Comparison of ENCODE assay signal across 18 cellular contexts in the genomic region with DNA sequence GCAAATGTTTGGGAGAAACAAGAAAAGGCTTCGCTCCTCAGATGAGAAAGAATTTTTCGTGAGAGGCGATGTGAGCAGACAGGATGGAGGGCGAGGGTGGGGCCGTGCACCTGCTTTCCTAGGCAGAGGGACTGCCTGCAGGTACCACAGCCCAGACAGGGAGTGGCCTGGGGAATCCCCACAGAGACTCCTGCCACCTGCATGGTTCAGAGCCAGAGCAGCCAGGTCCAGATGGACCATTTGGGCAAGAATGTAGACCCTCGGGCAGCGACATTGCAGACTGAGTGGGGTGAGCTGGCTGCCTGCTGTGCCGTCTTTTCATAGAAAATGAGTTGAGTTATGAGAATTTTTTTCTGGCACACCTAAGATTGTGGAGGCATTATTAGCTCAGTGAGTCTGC.
DNase-seq lines count a peak whose midpoint lies in the region; ATAC-seq and TF ChIP-seq lines count a peak whose summit lies in the region.
"Had no signal": no experiment of that assay in that cellular context is flagged by ENCODE, and none has a peak within 500 bp of the region (broad histone marks: within the 10 kb centered on the region; RNA-seq: fewer than 3 reads in every experiment).

No MANE protein-coding gene starts in this region.

- H3K27ac ChIP-seq in mammary epithelial cell (ENCODE audit: insufficient read depth, low read depth, low read length) = no peak overlapping the region
- H3K27ac ChIP-seq: esophagus squamous epithelium, Peyer's patch, uterus had no signal

- BruUV-seq in mammary epithelial cell (replicated peaks; lab: Mats Ljungman, UMichigan) = no TSS peak
- BruUV-seq in MCF 10A (replicated peaks; lab: Mats Ljungman, UMichigan) = no TSS peak

- no peaks in the 10 kb centered on the region for H3K4me1 Mint-ChIP-seq in MCF 10A (ENCODE audit: insufficient read depth, unreplicated experiment)
- H3K4me1 Mint-ChIP-seq in type B pancreatic cell (ENCODE audit: unreplicated experiment) = peaks cover 13% of the 10 kb centered on the region
- no peaks in the 10 kb centered on the region for H3K4me1 Mint-ChIP-seq in naive thymus-derived CD8-positive, alpha-beta T cell
- H3K4me1 Mint-ChIP-seq: activated CD4-positive, alpha-beta memory T cell treated with anti-CD3 and anti-CD28 coated beads, Interleukin-2, amount 10 ng/mL, durations not matched to agents 7 days and 5 days; activated naive CD8-positive, alpha-beta T cell treated with anti-CD3 and anti-CD28 coated beads for 36 hours had no signal

- H3K36me3 Mint-ChIP-seq in MCF 10A (ENCODE audit: insufficient read depth, unreplicated experiment) = no peaks in the 10 kb centered on the region
- no peaks in the 10 kb centered on the region for H3K36me3 Mint-ChIP-seq in type B pancreatic cell
- no peaks in the 10 kb centered on the region for H3K36me3 Mint-ChIP-seq in naive thymus-derived CD8-positive, alpha-beta T cell
- H3K36me3 Mint-ChIP-seq: activated naive CD8-positive, alpha-beta T cell treated with anti-CD3 and anti-CD28 coated beads for 36 hours; natural killer cell treated with Interleukin-12 subunit alpha and Interleukin-12 subunit beta and Interleukin-15 and Interleukin-18, amount 100 ng/mL, for 72 hours had no signal

- TF ChIP-seq CTCF in mammary epithelial cell (conservative IDR thresholded peaks at IDR 0.05 in 1 of 2, IDR thresholded peaks at IDR 0.05 in 1 of 2; ENCODE audit: extremely low read depth in 1 of 2, insufficient read depth in 1 of 2, low read depth in 1 of 2, low read length in 2 of 2) = no peak
- TF ChIP-seq CTCF in MCF 10A (IDR thresholded peaks at IDR 0.05; ENCODE audit: unreplicated experiment) = no peak
- TF ChIP-seq CTCF in type B pancreatic cell (conservative IDR thresholded peaks at IDR 0.05) = no peak

- H3K4me2 ChIP-seq in mammary epithelial cell (ENCODE audit: insufficient read depth, low read depth, low read length) = no peak overlapping the region

- ATAC-seq in HG03196 (IDR thresholded peaks at IDR 0.05; ENCODE audit: unreplicated experiment) = no peak
- ATAC-seq in naive thymus-derived CD8-positive, alpha-beta T cell = no peak
- ATAC-seq: natural killer cell treated with Interleukin-12 subunit alpha and Interleukin-12 subunit beta and Interleukin-15 and Interleukin-18, amount 100 ng/mL, for 72 hours had no signal

- no peaks in the 10 kb centered on the region for H4K20me1 ChIP-seq in mammary epithelial cell (ENCODE audit: insufficient read depth, low read length)

- in situ Hi-C loops in mammary epithelial cell (cut with MboI; ENCODE audit: low sequenced_read_pairs in 2 of 2) = loop anchor here (10.0 to 25.0 kb wide), 4 partner anchors 134 to 156 kb away; no protein-coding TSS in a partner anchor

- H3K27ac Mint-ChIP-seq in MCF 10A (ENCODE audit: low read depth, unreplicated experiment) = no peak overlapping the region
- peak overlapping the region; percentile 34 for H3K27ac Mint-ChIP-seq in type B pancreatic cell
- H3K27ac Mint-ChIP-seq in naive thymus-derived CD8-positive, alpha-beta T cell = no peak overlapping the region
- H3K27ac Mint-ChIP-seq: activated CD4-positive, alpha-beta memory T cell treated with anti-CD3 and anti-CD28 coated beads, Interleukin-2, amount 10 ng/mL, durations not matched to agents 7 days and 5 days; activated naive CD8-positive, alpha-beta T cell treated with anti-CD3 and anti-CD28 coated beads for 36 hours; natural killer cell treated with Interleukin-12 subunit alpha and Interleukin-12 subunit beta and Interleukin-15 and Interleukin-18, amount 100 ng/mL, for 72 hours; stimulated activated naive CD8-positive, alpha-beta T cell treated with anti-CD3 and anti-CD28 coated beads, Interleukin-15, Interleukin-2, amounts not matched to agents 100 ng/mL and 50 ng/mL, for 24 hours had no signal

- intact Hi-C loops in mammary epithelial cell (cut with micrococcal nuclease) = no loop called here
- intact Hi-C loops in MCF 10A (cut with micrococcal nuclease) = no loop called here

- no peaks in the 10 kb centered on the region for H3K4me1 ChIP-seq in mammary epithelial cell (ENCODE audit: insufficient read depth, low read length)
- H3K4me1 ChIP-seq: esophagus squamous epithelium, Peyer's patch, uterus had no signal

- POLR2A ChIA-PET in MCF 10A (lab: Yijun Ruan, JAX) = interaction anchor here (0.6 to 1.5 kb wide), 2 partner anchors 11 to 17 kb away, joined by 3 to 5 read pairs; no protein-coding TSS in a partner anchor
- POLR2A ChIA-PET in naive thymus-derived CD8-positive, alpha-beta T cell (lab: Charles Lee) = interaction anchor here (0.6 kb wide), 1 partner anchor 308 kb away, joined by 4 read pairs; no protein-coding TSS in a partner anchor

- no peaks in the 10 kb centered on the region for H3K27me3 Mint-ChIP-seq in MCF 10A (ENCODE audit: insufficient read depth, unreplicated experiment)
- peaks cover 28% of the 10 kb centered on the region for H3K27me3 Mint-ChIP-seq in type B pancreatic cell
- H3K27me3 Mint-ChIP-seq in naive thymus-derived CD8-positive, alpha-beta T cell = peaks cover 0 to 25% (median 19%) of the 10 kb centered on the region in 5 donors

- no peak overlapping the region for H3K9ac ChIP-seq in mammary epithelial cell (ENCODE audit: insufficient read depth, low read length)

- H3K9me3 Mint-ChIP-seq in MCF 10A (ENCODE audit: unreplicated experiment) (no peaks in the 10 kb centered on the region), type B pancreatic cell (no peaks in the 10 kb centered on the region)
- H3K9me3 Mint-ChIP-seq in naive thymus-derived CD8-positive, alpha-beta T cell = peaks cover 0 to 4% (median 0%) of the 10 kb centered on the region in 9 donors
- H3K9me3 Mint-ChIP-seq: activated CD4-positive, alpha-beta memory T cell treated with anti-CD3 and anti-CD28 coated beads, Interleukin-2, amount 10 ng/mL, durations not matched to agents 7 days and 5 days; natural killer cell treated with Interleukin-12 subunit alpha and Interleukin-12 subunit beta and Interleukin-15 and Interleukin-18, amount 100 ng/mL, for 72 hours; stimulated activated naive CD8-positive, alpha-beta T cell treated with anti-CD3 and anti-CD28 coated beads, Interleukin-15, Interleukin-2, amounts not matched to agents 100 ng/mL and 50 ng/mL, for 24 hours had no signal

- peak; percentile 4 for DNase-seq in mammary epithelial cell
- no peak for DNase-seq in MCF 10A (ENCODE audit: unreplicated experiment)
- DNase-seq in NCI-H526 treated with DMSO at 0.1 percent for 48 hours (lab: John Stamatoyannopoulos, UW) = peak; percentile 62
- DNase-seq in cerebellum (ENCODE audit: low spot score) = peak; percentile 58
- DNase-seq in type B pancreatic cell (ENCODE audit: extremely low spot score, unreplicated experiment) = no peak
- DNase-seq in H4 (ENCODE audit: low spot score) = no peak
- no peak for DNase-seq in naive thymus-derived CD8-positive, alpha-beta T cell
- DNase-seq: activated CD4-positive, alpha-beta memory T cell treated with anti-CD3 and anti-CD28 coated beads, Interleukin-2, amount 10 ng/mL, durations not matched to agents 7 days and 5 days; activated naive CD8-positive, alpha-beta T cell treated with anti-CD3 and anti-CD28 coated beads for 36 hours; activated T-cell treated with anti-CD3 and anti-CD28 coated beads, Interleukin-2, amount 50 U/mL, for 48 hours; esophagus squamous epithelium; head of caudate nucleus; Kasumi-1; Peyer's patch; uterus had no signal

- no peak overlapping the region for H3K4me3 Mint-ChIP-seq in MCF 10A (ENCODE audit: unreplicated experiment)
- H3K4me3 Mint-ChIP-seq in type B pancreatic cell = no peak overlapping the region
- no peak overlapping the region for H3K4me3 Mint-ChIP-seq in naive thymus-derived CD8-positive, alpha-beta T cell
- H3K4me3 Mint-ChIP-seq: activated CD4-positive, alpha-beta memory T cell treated with anti-CD3 and anti-CD28 coated beads, Interleukin-2, amount 10 ng/mL, durations not matched to agents 7 days and 5 days; activated naive CD8-positive, alpha-beta T cell treated with anti-CD3 and anti-CD28 coated beads for 36 hours; natural killer cell treated with Interleukin-12 subunit alpha and Interleukin-12 subunit beta and Interleukin-15 and Interleukin-18, amount 100 ng/mL, for 72 hours; stimulated activated naive CD8-positive, alpha-beta T cell treated with anti-CD3 and anti-CD28 coated beads, Interleukin-15, Interleukin-2, amounts not matched to agents 100 ng/mL and 50 ng/mL, for 24 hours had no signal

- H3K36me3 ChIP-seq in mammary epithelial cell (ENCODE audit: insufficient read depth, low read length) = no peaks in the 10 kb centered on the region
- H3K36me3 ChIP-seq: esophagus squamous epithelium, Peyer's patch, uterus had no signal

- H3K4me3 ChIP-seq in mammary epithelial cell (replicated peaks in 1 of 3; ENCODE audit: insufficient read depth in 1 of 3, low read depth in 2 of 3, low read length in 3 of 3) = no peak overlapping the region
- H3K4me3 ChIP-seq: esophagus squamous epithelium, Peyer's patch, uterus had no signal

- CTCF ChIA-PET in mammary epithelial cell (lab: Charles Lee; ENCODE audit: low non-redundant PET) = no interaction called here
- CTCF ChIA-PET in MCF 10A (lab: Yijun Ruan, JAX) = interaction anchor here (0.6 to 1.0 kb wide), 4 partner anchors 92 to 444 kb away, joined by 3 read pairs; no protein-coding TSS in a partner anchor

- no peaks in the 10 kb centered on the region for H3K9me3 ChIP-seq in mammary epithelial cell (replicated peaks; ENCODE audit: insufficient read depth, low read length)
- H3K9me3 ChIP-seq: esophagus squamous epithelium, Peyer's patch, uterus had no signal

- no peaks in the 10 kb centered on the region for H3K27me3 ChIP-seq in mammary epithelial cell (ENCODE audit: insufficient read depth, low read length)
- H3K27me3 ChIP-seq: Peyer's patch, uterus had no signal

- WGBS in mammary epithelial cell (ENCODE audit: low coverage, missing lambda C conversion rate) = 0% methylated on average over 3 of the region's 8 CpGs

- no peak overlapping the region for H2AFZ ChIP-seq in mammary epithelial cell (ENCODE audit: low read depth, low read length)

- H3K79me2 ChIP-seq in mammary epithelial cell (ENCODE audit: insufficient read depth, low read length) = no peaks in the 10 kb centered on the region

- dilution Hi-C loops in mammary epithelial cell (cut with HindIII; ENCODE audit: low sequenced_read_pairs) = no loop called here

Comparison
In these comparisons a context has a peak if more than half of its experiments do, and no peak if none do; other contexts are left out.
1. DNase-seq: peak in mammary epithelial cell (single experiment), NCI-H526 treated with DMSO at 0.1 percent for 48 hours (single experiment) and cerebellum (single experiment); none in MCF 10A (single experiment), type B pancreatic cell (single experiment), H4 (single experiment) and naive thymus-derived CD8-positive, alpha-beta T cell (0 of 10).